Comparison of ENCODE assay signal across 8 cellular contexts in the genomic region with DNA sequence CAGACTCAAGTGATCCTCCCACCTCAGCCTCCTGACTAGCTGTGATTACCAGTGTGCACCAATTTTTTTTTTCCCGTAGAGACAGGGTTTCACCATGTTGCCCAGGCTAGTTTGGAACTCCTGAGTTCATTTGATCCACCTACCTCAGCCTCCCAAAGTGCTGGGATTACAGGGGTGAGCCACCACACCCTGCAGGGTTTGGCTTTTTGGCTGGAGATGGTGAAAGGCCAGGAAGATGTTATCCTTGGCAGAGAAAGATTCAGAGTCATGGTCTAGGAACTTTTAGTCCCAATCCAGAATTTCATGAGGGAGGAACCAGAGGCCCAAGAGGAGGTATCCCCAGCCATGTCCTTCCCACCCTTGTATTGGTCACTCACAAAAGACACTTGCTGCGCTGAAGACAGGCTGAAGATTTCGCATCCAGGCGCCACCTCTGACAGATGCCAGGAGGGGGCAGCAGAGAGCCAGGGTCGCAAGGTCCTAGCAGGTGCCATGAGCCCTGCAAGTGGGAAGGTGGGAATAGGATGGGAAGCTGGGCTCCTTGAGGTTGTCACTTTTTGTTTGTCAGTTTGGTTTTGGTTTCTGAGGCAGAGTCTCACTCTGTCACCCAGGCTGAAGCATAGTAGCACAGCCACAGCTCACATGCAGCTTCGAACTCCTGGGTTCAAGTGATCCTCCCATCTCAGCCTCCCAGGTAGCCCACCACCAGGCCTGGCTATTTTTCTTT. TPM values are rescaled to one million over a fixed set of nuclear protein-coding genes. Genes with fewer than 3 reads are reported as not detected.
A peak's percentile ranks its signal among the peaks of the same experiment; 100 is the strongest.
DNase-seq lines count a peak whose midpoint lies in the region; ATAC-seq and TF ChIP-seq lines count a peak whose summit lies in the region.
"Not testable (repeated sequence)": the region's sequence is repeated elsewhere in the genome, so short reads cannot be mapped to it uniquely, and the experiment has no call there.

No MANE protein-coding gene starts in this region.

- intact Hi-C loops in CD8-positive, alpha-beta T cell (cut with DNase I, micrococcal nuclease) = loop anchor here (1.0 kb wide), 4 partner anchors 196 to 672 kb away; a partner anchor contains a TSS

- H3K4me1 Mint-ChIP-seq in CD8-positive, alpha-beta T cell (ENCODE audit: low read depth) = not testable (repeated sequence)

- not testable (repeated sequence) for H3K36me3 Mint-ChIP-seq in CD8-positive, alpha-beta T cell

- DNase-seq in CD8-positive, alpha-beta T cell = peak; percentile 61 to 90 (median 84)
- DNase-seq in HAP-1 (ENCODE audit: low spot score in 2 of 2) (peak; percentile 73 to 92), NCI-H2081 (lab: John Stamatoyannopoulos, UW) (peak; percentile 78 to 81), SW480 (ENCODE audit: low spot score) (peak; percentile 81), activated gamma-delta T cell (lab: John Stamatoyannopoulos, UW) (peak; percentile 21), fibroblast of mammary gland (ENCODE audit: low read depth) (peak; percentile 72), myocyte (ENCODE audit: low read depth) (peak; percentile 81)
- peak; percentile 72 for DNase-seq in stimulated activated CD8-positive, alpha-beta memory T cell treated with anti-CD3 and anti-CD28 coated beads, Interleukin-15, amount 100 ng/mL, for 24 hours (ENCODE audit: low read depth)

- POLR2A ChIA-PET in CD8-positive, alpha-beta T cell (lab: Charles Lee) = not testable (repeated sequence)

- TF ChIP-seq CTCF in CD8-positive, alpha-beta T cell (IDR thresholded peaks at IDR 0.05) = peak; percentile 94
- peak; percentile 98 for TF ChIP-seq CTCF in fibroblast of mammary gland (conservative IDR thresholded peaks at IDR 0.05; ENCODE audit: control insufficient read depth, insufficient read depth, low read depth, low read length)

- H3K36me3 ChIP-seq in CD8-positive, alpha-beta T cell (ENCODE audit: insufficient read depth, low read length); HAP-1 (replicated peaks): not testable (repeated sequence)

- H3K4me3 Mint-ChIP-seq in CD8-positive, alpha-beta T cell = not testable (repeated sequence)

- H3K27ac Mint-ChIP-seq in CD8-positive, alpha-beta T cell = not testable (repeated sequence)

- H3K4me3 ChIP-seq in CD8-positive, alpha-beta T cell (ENCODE audit: low read depth, low read length); HAP-1; fibroblast of mammary gland (ENCODE audit: control insufficient read depth, low read depth, low read length): not testable (repeated sequence)

- H3K9me3 ChIP-seq in CD8-positive, alpha-beta T cell (ENCODE audit: low read length); HAP-1: not testable (repeated sequence)

- not testable (repeated sequence) for H3K27me3 Mint-ChIP-seq in CD8-positive, alpha-beta T cell (ENCODE audit: low read depth)

- H3K4me1 ChIP-seq in CD8-positive, alpha-beta T cell (ENCODE audit: insufficient read depth, low read length); HAP-1: not testable (repeated sequence)

- H3K27me3 ChIP-seq in CD8-positive, alpha-beta T cell (ENCODE audit: insufficient read depth, low read length); HAP-1 (ENCODE audit: low read depth): not testable (repeated sequence)

- not testable (repeated sequence) for H3K27ac ChIP-seq in CD8-positive, alpha-beta T cell (ENCODE audit: low read depth, low read length)

- H3K9me3 Mint-ChIP-seq in CD8-positive, alpha-beta T cell = not testable (repeated sequence)

- CTCF ChIA-PET in CD8-positive, alpha-beta T cell (lab: Charles Lee) = interaction anchor here (0.6 to 2.6 kb wide), 31 partner anchors 9 to 247 kb away, joined by 3 to 57 read pairs (median 3); a partner anchor contains a TSS

- ATAC-seq in CD8-positive, alpha-beta T cell = peak; percentile 97

- in situ Hi-C loops in HAP-1 (cut with MboI; ENCODE audit: low sequenced_read_pairs) = not testable (repeated sequence)

RNA-seq across cellular contexts. Expression of a gene that starts 13.5 kb away (rescaled TPM):
- 1 to 10 TPM; 3.9 to 5.5 TPM for total RNA-seq in CD8-positive, alpha-beta T cell
- total RNA-seq in myocyte = 35.6 and 35.8 TPM in 2 replicates
- polyA plus RNA-seq in myocyte (2012) = 25.5 TPM

RNA-seq across cellular contexts. Expression of a gene that starts 32.8 kb away (rescaled TPM):
- total RNA-seq in CD8-positive, alpha-beta T cell = 10 to 100 TPM; 12.5 to 13.7 TPM
- 12.4 and 14.3 TPM in 2 replicates for total RNA-seq in myocyte
- polyA plus RNA-seq in myocyte (2012) = 9.4 TPM

RNA-seq across cellular contexts. Expression of a gene that starts 55.8 kb away (rescaled TPM):
- total RNA-seq in CD8-positive, alpha-beta T cell = 10 to 100 TPM; 60.7 to 69.9 TPM
- total RNA-seq in myocyte = 28.1 and 29.7 TPM in 2 replicates
- polyA plus RNA-seq in myocyte (2012) = 25.4 TPM

Comparison
In these comparisons a context has a peak if more than half of its experiments do, and no peak if none do; other contexts are left out.
1. DNase-seq: peak in every context shown above with its lines; median percentile 84 in CD8-positive, alpha-beta T cell; 82 in HAP-1; 81 in SW480; 81 in myocyte; 80 in NCI-H2081; 72 in fibroblast of mammary gland; 72 in stimulated activated CD8-positive, alpha-beta memory T cell treated with anti-CD3 and anti-CD28 coated beads, Interleukin-15, amount 100 ng/mL, for 24 hours; 21 in activated gamma-delta T cell.